14 cellular contexts compared by ENCODE assay signal in the genomic region with DNA sequence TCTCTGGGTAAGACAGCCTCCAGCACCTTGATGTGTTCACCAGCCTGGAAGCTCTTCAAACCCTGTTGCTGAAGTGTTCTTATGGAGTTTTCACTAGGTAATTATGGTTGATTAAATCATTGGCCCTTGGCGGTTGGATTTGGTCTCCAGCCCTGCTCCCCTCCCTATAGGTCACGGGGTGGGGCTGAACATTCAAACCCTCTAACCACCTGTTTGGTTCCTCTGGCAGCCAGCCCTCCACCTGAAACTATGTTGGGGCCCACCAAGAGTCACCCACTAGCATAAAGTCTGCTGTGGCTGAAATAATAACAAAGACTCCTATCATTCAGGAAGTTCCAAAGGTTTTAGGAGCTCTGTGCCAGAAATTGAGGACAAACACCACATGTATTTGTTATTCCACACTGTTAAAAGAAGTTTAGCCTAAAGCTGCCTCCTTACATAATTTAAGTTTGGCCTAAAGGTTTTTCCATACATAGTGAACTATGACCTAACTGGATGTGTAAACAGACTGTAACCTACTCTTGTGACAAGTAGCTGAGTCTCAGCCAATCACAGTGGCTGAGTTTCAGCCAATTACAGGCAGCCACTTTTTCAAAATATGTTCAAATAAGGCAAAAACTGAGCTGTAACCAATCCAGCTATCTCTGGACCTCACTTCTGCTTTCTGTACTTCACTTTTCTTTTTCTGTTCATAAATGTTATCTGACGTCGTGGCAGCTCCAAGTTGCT. TPM values are rescaled to one million over a fixed set of nuclear protein-coding genes. Genes with fewer than 3 reads are reported as not detected.
DNase-seq lines count a peak whose midpoint lies in the region; ATAC-seq, FAIRE-seq and TF ChIP-seq lines count a peak whose summit lies in the region.
"Had no signal": no experiment of that assay in that cellular context is flagged by ENCODE, and none has a peak within 500 bp of the region (broad histone marks: within the 10 kb centered on the region; RNA-seq: fewer than 3 reads in every experiment).

No MANE protein-coding gene starts in this region.

- FAIRE-seq in K562 (lab: Jason Lieb, UNC) (no peak), pancreas (lab: Jason Lieb, UNC) (no peak)
- FAIRE-seq: D721Med had no signal

- WGBS in K562 (ENCODE audit: insufficient coverage, low coverage, missing lambda C conversion rate) = 0% methylated on average over 2 of the region's 4 CpGs
- 64 to 67% methylated on average over 4 of the region's 4 CpGs for WGBS in pancreas, 2 donors

- DNase-seq in K562 (ENCODE audit: extremely low read depth in 1 of 4, low spot score in 3 of 4) (peak in 1 of 4 experiments; percentile 1), pancreas (no peak), SKM-1 (lab: John Stamatoyannopoulos, UW; ENCODE audit: unreplicated experiment) (no peak), C1 segment of cervical spinal cord (lab: John Stamatoyannopoulos, UW) (no peak), substantia nigra (lab: John Stamatoyannopoulos, UW) (no peak)
- DNase-seq: activated naive CD8-positive, alpha-beta T cell treated with anti-CD3 and anti-CD28 coated beads, Interleukin-2, amount 10 ng/mL, durations not matched to agents 7 days and 5 days had no signal

- ATAC-seq in GM18868 (IDR thresholded peaks at IDR 0.05; ENCODE audit: unreplicated experiment) (peak; percentile 57), HG03135 (IDR thresholded peaks at IDR 0.05; ENCODE audit: unreplicated experiment) (peak; percentile 71), K562 (peak; percentile 49; the same call in 2 of the 3 replicates), pancreas (peak in 3 of 4 donors; percentile 22 to 57 (median 32)), GM19324 (IDR thresholded peaks at IDR 0.05; ENCODE audit: low FRiP score, unreplicated experiment) (no peak)
- ATAC-seq: GM23338 had no signal

- H3K4me2 ChIP-seq in K562 (ENCODE audit: insufficient read depth, low read length) = no peak overlapping the region
- H3K4me2 ChIP-seq: GM23338 had no signal

- no peak overlapping the region for H3K9ac ChIP-seq in K562 (ENCODE audit: insufficient read depth in 1 of 2, low read depth in 2 of 2, low read length in 2 of 2)

- no peak for TF ChIP-seq POLR2A in K562 (conservative IDR thresholded peaks at IDR 0.05)

- TF ChIP-seq EP300 in K562 (IDR thresholded peaks at IDR 0.05; ENCODE audit: low read length) = no peak

- H3K79me2 ChIP-seq in K562 (ENCODE audit: control insufficient read depth, insufficient read depth, low read length) = no peaks in the 10 kb centered on the region

- POLR2A ChIA-PET in K562 (lab: Yijun Ruan, JAX) = interaction anchor here (1.8 kb wide), 1 partner anchor 25 kb away, joined by 4 read pairs; no protein-coding TSS in a partner anchor

- H3K9me1 ChIP-seq in K562 (ENCODE audit: control insufficient read depth, insufficient read depth, low read length) = no peaks in the 10 kb centered on the region

- TF ChIP-seq RAD21 in K562 (CRISPR knock-in tag; conservative IDR thresholded peaks at IDR 0.05 in 1 of 2, IDR thresholded peaks at IDR 0.05 in 1 of 2) = no peak

- H2AFZ ChIP-seq in K562 (ENCODE audit: low read depth, low read length) = no peak overlapping the region; the same call in 1 of the 2 replicates
- H2AFZ ChIP-seq: GM23338 had no signal

- no peaks in the 10 kb centered on the region; a peak in 1 of 5 replicates for H3K27me3 ChIP-seq in K562 (ENCODE audit: control insufficient read depth in 2 of 2, insufficient read depth in 2 of 2, low read length in 2 of 2)
- no peaks in the 10 kb centered on the region for H3K27me3 ChIP-seq in pancreas

- BruUV-seq in K562 (replicated peaks; lab: Mats Ljungman, UMichigan) = no TSS peak

- H3K36me3 ChIP-seq in K562 (ENCODE audit: control insufficient read depth, insufficient read depth, low read length) = no peaks in the 10 kb centered on the region
- H3K36me3 ChIP-seq in pancreas = no peaks in the 10 kb centered on the region

- H3K4me3 ChIP-seq in K562 (no peak overlapping the region), pancreas (no peak overlapping the region)
- H3K4me3 ChIP-seq: GM23338 had no signal

- in situ Hi-C loops in K562 (cut with MboI) = no loop called here

- TF ChIP-seq CTCF in K562 (IDR thresholded peaks at IDR 0.05 in 2 of 3, conservative IDR thresholded peaks at IDR 0.05 in 1 of 3; ENCODE audit: insufficient read depth in 2 of 3, low read depth in 1 of 3, low read length in 3 of 3) (no peak), pancreas (IDR thresholded peaks at IDR 0.05) (no peak)

- intact Hi-C loops in K562 (cut with micrococcal nuclease) (no loop called here), pancreas (cut with DNase I) (no loop called here)

- H3K9me3 ChIP-seq in K562 (replicated peaks; ENCODE audit: control insufficient read depth, insufficient read depth, low read depth, low read length) = no peaks in the 10 kb centered on the region
- no peaks in the 10 kb centered on the region for H3K9me3 ChIP-seq in pancreas

- H3K27ac ChIP-seq in K562 (ENCODE audit: extremely low read depth, low read depth, low read length) (no peak overlapping the region), pancreas (no peak overlapping the region), substantia nigra (ENCODE audit: low read depth, low read length, poor library complexity, severe bottlenecking) (no peak overlapping the region)

- CTCF ChIA-PET in K562 (lab: Yijun Ruan, JAX; ENCODE audit: low intra/inter-chr PET ratio) = no interaction called here

- H4K20me1 ChIP-seq in K562 (replicated peaks; ENCODE audit: control insufficient read depth, insufficient read depth, low read length) = no peaks in the 10 kb centered on the region

- H3K4me1 ChIP-seq in K562 (replicated peaks in 1 of 2; ENCODE audit: control insufficient read depth in 2 of 2, insufficient read depth in 2 of 2, low read length in 2 of 2) = peaks cover 0 to 12% of the 10 kb centered on the region in 2 experiments; a peak in 2 of 5 replicates
- H3K4me1 ChIP-seq in pancreas = no peaks in the 10 kb centered on the region

TF ChIP-seq in K562, 482 proteins besides CTCF, POLR2A, EP300 and RAD21 (continues in another document):
- TF ChIP-seq FOXM1 (IDR thresholded peaks at IDR 0.05; ENCODE audit: low read depth) = peak; percentile 61
- TF ChIP-seq FOXM1 (CRISPR knock-in tag; IDR thresholded peaks at IDR 0.05; ENCODE audit: low read depth) = no peak
- no peak for TF ChIP-seq NCOA2 (IDR thresholded peaks at IDR 0.05; ENCODE audit: partially characterized antibody in 2 of 2)
- TF ChIP-seq, protein P1, sequence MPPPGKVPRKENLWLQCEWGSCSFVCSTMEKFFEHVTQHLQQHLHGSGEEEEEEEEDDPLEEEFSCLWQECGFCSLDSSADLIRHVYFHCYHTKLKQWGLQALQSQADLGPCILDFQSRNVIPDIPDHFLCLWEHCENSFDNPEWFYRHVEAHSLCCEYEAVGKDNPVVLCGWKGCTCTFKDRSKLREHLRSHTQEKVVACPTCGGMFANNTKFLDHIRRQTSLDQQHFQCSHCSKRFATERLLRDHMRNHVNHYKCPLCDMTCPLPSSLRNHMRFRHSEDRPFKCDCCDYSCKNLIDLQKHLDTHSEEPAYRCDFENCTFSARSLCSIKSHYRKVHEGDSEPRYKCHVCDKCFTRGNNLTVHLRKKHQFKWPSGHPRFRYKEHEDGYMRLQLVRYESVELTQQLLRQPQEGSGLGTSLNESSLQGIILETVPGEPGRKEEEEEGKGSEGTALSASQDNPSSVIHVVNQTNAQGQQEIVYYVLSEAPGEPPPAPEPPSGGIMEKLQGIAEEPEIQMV (tag; conservative IDR thresholded peaks at IDR 0.05; ENCODE audit: low read depth) = no peak
- TF ChIP-seq MYBL2 (IDR thresholded peaks at IDR 0.05; ENCODE audit: low read depth) = peak; percentile 53; the same call in 1 of the 2 replicates
- TF ChIP-seq MYBL2 (CRISPR knock-in tag; IDR thresholded peaks at IDR 0.05; ENCODE audit: borderline replicate concordance) = no peak
- TF ChIP-seq ZNF253 (CRISPR knock-in tag; conservative IDR thresholded peaks at IDR 0.05) = no peak
- TF ChIP-seq, protein P2, sequence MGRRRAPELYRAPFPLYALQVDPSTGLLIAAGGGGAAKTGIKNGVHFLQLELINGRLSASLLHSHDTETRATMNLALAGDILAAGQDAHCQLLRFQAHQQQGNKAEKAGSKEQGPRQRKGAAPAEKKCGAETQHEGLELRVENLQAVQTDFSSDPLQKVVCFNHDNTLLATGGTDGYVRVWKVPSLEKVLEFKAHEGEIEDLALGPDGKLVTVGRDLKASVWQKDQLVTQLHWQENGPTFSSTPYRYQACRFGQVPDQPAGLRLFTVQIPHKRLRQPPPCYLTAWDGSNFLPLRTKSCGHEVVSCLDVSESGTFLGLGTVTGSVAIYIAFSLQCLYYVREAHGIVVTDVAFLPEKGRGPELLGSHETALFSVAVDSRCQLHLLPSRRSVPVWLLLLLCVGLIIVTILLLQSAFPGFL (CRISPR knock-in tag; IDR thresholded peaks at IDR 0.05) = no peak
- peak; percentile 82 for TF ChIP-seq SPI1 (IDR thresholded peaks at IDR 0.05; ENCODE audit: borderline replicate concordance, low read depth, low read length)

RNA-seq across cellular contexts. Expression of a gene that starts 34.8 kb away (rescaled TPM):
- total RNA-seq in K562 (2011; cell fraction: chromatin; rRNA removed; ENCODE audit: low replicate concordance) = not detected in 2 replicates
- not detected in 2 replicates for total RNA-seq in K562 (2011; cell fraction: nucleolus; rRNA removed)
- total RNA-seq in K562 (2011; cell fraction: nucleoplasm; rRNA removed) = not detected in 2 replicates
- total RNA-seq in K562 (2014; rRNA removed) = not detected in 2 replicates
- total RNA-seq in K562 (2014; rRNA removed; fragmentation: Illumina TruSeq; extraction: Trizol) = not detected in 2 replicates
- total RNA-seq in K562 (2015; rRNA removed; fragmentation: Illumina TruSeq; extraction: Trizol) = not detected in 2 replicates
- not detected in 2 replicates for total RNA-seq in K562 (2021)
- not detected in 2 replicates for polyA plus RNA-seq in K562 (2011; rRNA removed)
- not detected in 2 replicates for polyA plus RNA-seq in K562 (2011; cell fraction: cytosol; rRNA removed)
- not detected in 2 replicates for polyA plus RNA-seq in K562 (2011; cell fraction: nucleus; rRNA removed)
- polyA plus RNA-seq in K562 (2012) = not detected in 2 replicates
- not detected in 2 replicates for polyA plus RNA-seq in K562 (2014; fragmentation: Illumina TruSeq; extraction: Trizol)
- polyA plus RNA-seq in K562 (2014; fragmentation: Nextera tagmentation; extraction: Ambion mirVana) = not detected
- polyA plus RNA-seq in K562 (2014; rRNA removed) = not detected in 2 replicates
- not detected in 2 replicates for polyA minus RNA-seq in K562 (2011; rRNA and poly(A)+ RNA removed)
- polyA minus RNA-seq in K562 (2011; cell fraction: cytosol; rRNA and poly(A)+ RNA removed) = not detected in 2 replicates
- not detected in 2 replicates for polyA minus RNA-seq in K562 (2011; cell fraction: nucleus; rRNA and poly(A)+ RNA removed)
- total RNA-seq in pancreas = not detected
- polyA plus RNA-seq in pancreas = not detected
- total RNA-seq: activated naive CD8-positive, alpha-beta T cell treated with anti-CD3 and anti-CD28 coated beads, Interleukin-2, amount 10 ng/mL, durations not matched to agents 7 days and 5 days; fibroblast of villous mesenchyme; GM23338; M059J; T-helper 1 cell treated with Interleukin-12 subunit alpha and Interleukin-12 subunit beta and Interleukin-4 antibody, amounts not matched to agents 30 ng/mL and 1 ng/mL, for 36 hours had no signal
- polyA plus RNA-seq: GM23338 had no signal
